ENCODE assay signal across 1 cellular context in the genomic region with DNA sequence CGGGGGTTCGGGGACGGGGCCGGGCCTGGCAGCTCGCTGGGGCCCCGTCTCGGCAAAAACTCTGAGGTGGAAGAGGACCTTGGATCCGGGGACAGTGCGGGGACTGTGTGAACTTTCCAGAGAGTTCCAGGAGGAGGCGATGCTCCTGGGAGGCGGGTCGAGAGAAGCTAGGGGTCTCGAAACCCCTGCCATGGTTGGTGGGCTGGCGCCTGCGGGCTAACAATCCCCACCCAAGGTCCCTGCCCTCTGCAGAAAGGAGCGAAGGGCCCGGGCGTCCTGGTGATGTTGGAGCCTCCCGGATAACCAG.
TF ChIP-seq lines count a peak whose summit lies in the region.

No MANE protein-coding gene starts in this region.

TF ChIP-seq in A549, 52 proteins besides CTCF, POLR2A, EP300 and RAD21 (continued from another document):
- TF ChIP-seq, protein P1, sequence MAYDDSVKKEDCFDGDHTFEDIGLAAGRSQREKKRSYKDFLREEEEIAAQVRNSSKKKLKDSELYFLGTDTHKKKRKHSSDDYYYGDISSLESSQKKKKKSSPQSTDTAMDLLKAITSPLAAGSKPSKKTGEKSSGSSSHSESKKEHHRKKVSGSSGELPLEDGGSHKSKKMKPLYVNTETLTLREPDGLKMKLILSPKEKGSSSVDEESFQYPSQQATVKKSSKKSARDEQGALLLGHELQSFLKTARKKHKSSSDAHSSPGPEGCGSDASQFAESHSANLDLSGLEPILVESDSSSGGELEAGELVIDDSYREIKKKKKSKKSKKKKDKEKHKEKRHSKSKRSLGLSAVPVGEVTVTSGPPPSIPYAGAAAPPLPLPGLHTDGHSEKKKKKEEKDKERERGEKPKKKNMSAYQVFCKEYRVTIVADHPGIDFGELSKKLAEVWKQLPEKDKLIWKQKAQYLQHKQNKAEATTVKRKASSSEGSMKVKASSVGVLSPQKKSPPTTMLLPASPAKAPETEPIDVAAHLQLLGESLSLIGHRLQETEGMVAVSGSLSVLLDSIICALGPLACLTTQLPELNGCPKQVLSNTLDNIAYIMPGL (CRISPR knock-in tag; IDR thresholded peaks at IDR 0.05; ENCODE audit: borderline replicate concordance), result no peak
- TF ChIP-seq ZNF302 (CRISPR knock-in tag; IDR thresholded peaks at IDR 0.05) (no peak), NPAS2 (CRISPR knock-in tag; IDR thresholded peaks at IDR 0.05; ENCODE audit: borderline replicate concordance) (no peak)
